18 cellular contexts compared by ENCODE assay signal in the genomic region with DNA sequence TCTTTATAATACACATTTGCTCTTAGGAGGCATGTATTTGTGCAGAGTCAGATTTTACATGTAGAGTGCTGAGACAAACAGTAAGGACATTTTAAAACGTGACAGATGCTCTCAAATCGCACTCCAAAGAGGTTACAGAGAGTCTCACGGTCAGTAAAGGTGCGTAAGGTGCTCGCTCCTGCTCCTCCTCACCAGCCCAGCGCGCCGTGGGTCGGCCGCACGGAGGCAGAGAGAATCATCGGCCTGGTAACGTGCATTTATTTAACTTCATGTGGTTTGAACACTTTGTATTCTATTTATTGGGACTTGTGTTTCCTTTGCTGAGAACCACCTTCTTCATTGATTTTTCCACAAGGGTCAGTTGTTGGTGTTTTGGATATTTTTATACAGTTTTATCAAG.
DNase-seq lines count a peak whose midpoint lies in the region; ATAC-seq and TF ChIP-seq lines count a peak whose summit lies in the region.
"Had no signal": no experiment of that assay in that cellular context is flagged by ENCODE, and none has a peak within 500 bp of the region (broad histone marks: within the 10 kb centered on the region; RNA-seq: fewer than 3 reads in every experiment).

No MANE protein-coding gene starts in this region.

- intact Hi-C loops in cardiac septum (cut with DNase I), result no loop called here

- no peak overlapping the region for H3K27ac ChIP-seq in right atrium auricular region

- TF ChIP-seq CTCF in right atrium auricular region (IDR thresholded peaks at IDR 0.05) (no peak), mesothelial cell of epicardium (IDR thresholded peaks at IDR 0.05; ENCODE audit: unreplicated experiment) (no peak)

- no peaks in the 10 kb centered on the region for H3K36me3 ChIP-seq in right atrium auricular region
- H3K36me3 ChIP-seq: BE2C had no signal

- H3K4me3 Mint-ChIP-seq in mesothelial cell of epicardium, result no peak overlapping the region
- H3K4me3 Mint-ChIP-seq: CD4-positive, CD25-positive, alpha-beta regulatory T cell; CD8-positive, alpha-beta memory T cell; GM23338 had no signal

- H3K4me1 Mint-ChIP-seq in mesothelial cell of epicardium, result no peaks in the 10 kb centered on the region
- H3K4me1 Mint-ChIP-seq: CD4-positive, CD25-positive, alpha-beta regulatory T cell; CD8-positive, alpha-beta memory T cell; GM23338 had no signal

- DNase-seq in NCI-H748 (lab: John Stamatoyannopoulos, UW; ENCODE audit: unreplicated experiment) (peak; percentile 25), NCI-H748 treated with DMSO at 0.1 percent for 48 hours (lab: John Stamatoyannopoulos, UW) (no peak), right atrium auricular region (ENCODE audit: low spot score) (peak; percentile 0), cardiac septum (ENCODE audit: low spot score) (no peak), islet precursor cell (peak; percentile 28), left lobe of liver (ENCODE audit: low spot score) (no peak), mesothelial cell of epicardium (ENCODE audit: low spot score in 2 of 2, unreplicated experiment in 2 of 2) (no peak)
- DNase-seq: ACHN; BE2C; C1 segment of cervical spinal cord; CD4-positive, CD25-positive, alpha-beta regulatory T cell; CD8-positive, alpha-beta memory T cell; COR-L47; DMS 273 treated with DMSO at 0.1 percent for 48 hours; DMS53; GDM1; HCEC 1CT had no signal

- H3K27me3 ChIP-seq in right atrium auricular region, result no peaks in the 10 kb centered on the region
- H3K27me3 ChIP-seq: BE2C had no signal

- peaks cover 2% of the 10 kb centered on the region for H3K9me3 Mint-ChIP-seq in mesothelial cell of epicardium
- H3K9me3 Mint-ChIP-seq: GM23338 had no signal

- no peaks in the 10 kb centered on the region for H3K4me1 ChIP-seq in right atrium auricular region
- H3K4me1 ChIP-seq: BE2C had no signal

- no peak for ATAC-seq in left lobe of liver
- ATAC-seq: GM23338 had no signal

- peaks cover 48% of the 10 kb centered on the region for H3K27me3 Mint-ChIP-seq in mesothelial cell of epicardium (ENCODE audit: low read depth)

- H3K4me3 ChIP-seq in right atrium auricular region, result no peak overlapping the region
- H3K4me3 ChIP-seq: GM23338 had no signal

- H3K27ac Mint-ChIP-seq in mesothelial cell of epicardium, result no peak overlapping the region
- H3K27ac Mint-ChIP-seq: CD4-positive, CD25-positive, alpha-beta regulatory T cell; CD8-positive, alpha-beta memory T cell; GM23338 had no signal

- peaks cover 0 to 2% of the 10 kb centered on the region in 2 donors for H3K9me3 ChIP-seq in right atrium auricular region

- H3K36me3 Mint-ChIP-seq in mesothelial cell of epicardium, result no peaks in the 10 kb centered on the region
- H3K36me3 Mint-ChIP-seq: CD4-positive, CD25-positive, alpha-beta regulatory T cell; CD8-positive, alpha-beta memory T cell had no signal

Comparison
In these comparisons a context has a peak if more than half of its experiments do, and no peak if none do; other contexts are left out.
1. DNase-seq: peak in NCI-H748 (single experiment), right atrium auricular region (single experiment) and islet precursor cell (single experiment); none in NCI-H748 treated with DMSO at 0.1 percent for 48 hours (single experiment), cardiac septum (single experiment), left lobe of liver (single experiment) and mesothelial cell of epicardium (0 of 2).